1 cellular context compared by ENCODE assay signal in genomic region chr4:75630174-75630931, GRCh38.
TF ChIP-seq lines count a peak whose summit lies in the region.

Gene CDKL2, minus strand, starts transcription at chr4:75630528. Its CDS starts 4,540 bp downstream, at chr4:75625988.

TF ChIP-seq in HEK293, 187 proteins besides CTCF, POLR2A, EP300 and RAD21 (continued from another document):
- TF ChIP-seq PRDM10 (tag by site-specific recombination; IDR thresholded peaks at IDR 0.05) (peak; percentile 53; the same call in 1 of the 2 replicates), ZBTB8A (tag by site-specific recombination; IDR thresholded peaks at IDR 0.05) (peak; percentile 61; the same call in 1 of the 2 replicates), HIC1 (tag by site-specific recombination; IDR thresholded peaks at IDR 0.05) (peak; percentile 68; the same call in 1 of the 2 replicates), ZNF843 (tag by site-specific recombination; IDR thresholded peaks at IDR 0.05) (peak; percentile 59; the same call in 1 of the 2 replicates), PRDM2 (tag by site-specific recombination; IDR thresholded peaks at IDR 0.05; ENCODE audit: borderline replicate concordance) (no peak), KLF8 (tag by site-specific recombination; IDR thresholded peaks at IDR 0.05) (peak; percentile 82; the same call in 1 of the 2 replicates), ZNF561 (tag by site-specific recombination; IDR thresholded peaks at IDR 0.05; ENCODE audit: borderline replicate concordance) (peak; percentile 87), TRIM28 (IDR thresholded peaks at IDR 0.05; ENCODE audit: borderline replicate concordance, low read length) (peak; percentile 72; the same call in 1 of the 2 replicates), IKZF3 (tag by site-specific recombination; IDR thresholded peaks at IDR 0.05) (peak; percentile 21; the same call in 1 of the 2 replicates), ZNF629 (tag by site-specific recombination; IDR thresholded peaks at IDR 0.05) (no peak; the same call in 1 of the 2 replicates), SP3 (tag by site-specific recombination; IDR thresholded peaks at IDR 0.05) (peak; percentile 82)
TF ChIP-seq in HEK293: peak in this region for 46.
